1 cellular context compared by ENCODE assay signal in genomic region chr20:24118096-24118780, GRCh38.
TF ChIP-seq lines count a peak whose summit lies in the region.

No MANE protein-coding gene starts in this region.

TF ChIP-seq in IMR-90, 13 proteins besides CTCF, POLR2A, EP300 and RAD21 (continued from another document):
- TF ChIP-seq ELK1 (IDR thresholded peaks at IDR 0.05; ENCODE audit: borderline replicate concordance, low read depth, low read length) (no peak), RFX5 (IDR thresholded peaks at IDR 0.05; ENCODE audit: low read depth, low read length) (no peak), CHD1 (IDR thresholded peaks at IDR 0.05; ENCODE audit: low read depth, low read length) (no peak), SMC3 (IDR thresholded peaks at IDR 0.05; ENCODE audit: low read depth, low read length) (no peak), BHLHE40 (IDR thresholded peaks at IDR 0.05; ENCODE audit: low read depth, low read length) (no peak), MXI1 (IDR thresholded peaks at IDR 0.05; ENCODE audit: borderline replicate concordance, low read depth, low read length) (no peak), USF2 (IDR thresholded peaks at IDR 0.05; ENCODE audit: low read depth, low read length) (no peak), FOS (IDR thresholded peaks at IDR 0.05; ENCODE audit: low read depth, low read length) (no peak)
TF ChIP-seq in IMR-90: peak in this region for 0.
